ENCODE assay signal across 22 cellular contexts in the genomic region with DNA sequence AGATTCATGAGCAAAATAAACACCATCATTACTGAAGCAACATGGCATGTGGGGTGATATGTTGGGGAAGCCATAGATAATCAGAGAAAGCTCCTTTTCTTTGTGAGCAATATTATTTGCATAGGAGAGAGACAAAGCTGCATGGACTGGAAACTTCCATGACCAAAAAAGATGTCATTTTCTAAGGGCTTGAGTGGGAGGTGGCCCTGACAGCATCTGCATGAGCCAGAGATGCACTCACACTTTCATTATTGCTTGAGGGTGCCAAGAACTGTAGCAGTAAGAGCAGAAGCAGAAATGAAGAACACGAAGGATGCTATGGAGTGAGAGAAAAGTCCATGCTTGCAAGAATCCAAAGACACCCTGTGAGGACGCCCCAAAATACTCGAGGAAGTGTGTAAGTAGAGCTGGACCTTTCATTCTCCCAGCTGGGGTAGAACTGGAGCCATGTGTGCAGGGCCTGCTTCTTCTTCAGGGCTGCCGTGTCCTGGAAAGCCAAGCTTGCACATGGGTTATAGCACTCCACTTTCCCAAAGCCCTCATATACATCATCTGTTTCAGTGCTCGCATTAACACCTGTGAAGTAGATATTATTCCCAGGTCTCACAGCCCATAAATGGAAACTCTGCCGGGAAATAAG.
"Had no signal": no experiment of that assay in that cellular context is flagged by ENCODE, and none has a peak within 500 bp of the region (broad histone marks: within the 10 kb centered on the region; RNA-seq: fewer than 3 reads in every experiment).

No MANE protein-coding gene starts in this region.

- FAIRE-seq: endothelial cell of umbilical vein had no signal

- H3K9me3 Mint-ChIP-seq: activated CD4-positive, alpha-beta T cell treated with anti-CD3 and anti-CD28 coated beads, Interleukin-2, amount 10 ng/mL, durations not matched to agents 24 days and 14 days had no signal

- DNase-seq: activated CD4-positive, alpha-beta T cell treated with anti-CD3 and anti-CD28 coated beads, Interleukin-2, amount 10 ng/mL, durations not matched to agents 24 days and 14 days; activated CD8-positive, alpha-beta memory T cell treated with anti-CD3 and anti-CD28 coated beads for 24 hours; activated T-cell treated with anti-CD3 and anti-CD28 coated beads for 4 hours; central memory CD4-positive, alpha-beta T cell; effector CD4-positive, alpha-beta T cell; foreskin melanocyte; heart left ventricle; islet precursor cell; left lung; mesenchymal stem cell; nucleus accumbens; stimulated activated CD4-positive, alpha-beta T cell treated with anti-CD3 and anti-CD28 coated beads, Interleukin-2, amount 100 ng/mL, for 24 hours; stimulated activated naive CD4-positive, alpha-beta T cell; substantia nigra; trophoblast cell had no signal

- H3K4me3 Mint-ChIP-seq: activated CD4-positive, alpha-beta T cell treated with anti-CD3 and anti-CD28 coated beads, Interleukin-2, amount 10 ng/mL, durations not matched to agents 24 days and 14 days; activated naive CD4-positive, alpha-beta T cell treated with anti-CD3 and anti-CD28 coated beads, Interleukin-2, amount 50 U/mL, for 24 hours; natural killer cell treated with Interleukin-12 subunit alpha and Interleukin-12 subunit beta and Interleukin-15 and Interleukin-18, amount 100 ng/mL, for 72 hours; WTC11 had no signal

- H3K36me3 Mint-ChIP-seq: activated naive CD4-positive, alpha-beta T cell treated with anti-CD3 and anti-CD28 coated beads, Interleukin-2, amount 50 U/mL, for 24 hours; natural killer cell treated with Interleukin-12 subunit alpha and Interleukin-12 subunit beta and Interleukin-15 and Interleukin-18, amount 100 ng/mL, for 72 hours had no signal

- H3K27ac Mint-ChIP-seq: activated CD4-positive, alpha-beta T cell treated with anti-CD3 and anti-CD28 coated beads, Interleukin-2, amount 10 ng/mL, durations not matched to agents 24 days and 14 days; activated naive CD4-positive, alpha-beta T cell treated with anti-CD3 and anti-CD28 coated beads, Interleukin-2, amount 50 U/mL, for 24 hours; natural killer cell treated with Interleukin-12 subunit alpha and Interleukin-12 subunit beta and Interleukin-15 and Interleukin-18, amount 100 ng/mL, for 72 hours; WTC11 had no signal

- ATAC-seq: heart left ventricle; left lung; natural killer cell treated with Interleukin-12 subunit alpha and Interleukin-12 subunit beta and Interleukin-15 and Interleukin-18, amount 100 ng/mL, for 72 hours; sciatic nerve; WTC11 had no signal

- H3K27ac ChIP-seq: coronary artery, heart left ventricle, left lung, prostate gland had no signal

- H3K4me1 Mint-ChIP-seq: activated CD4-positive, alpha-beta T cell treated with anti-CD3 and anti-CD28 coated beads, Interleukin-2, amount 10 ng/mL, durations not matched to agents 24 days and 14 days; activated naive CD4-positive, alpha-beta T cell treated with anti-CD3 and anti-CD28 coated beads, Interleukin-2, amount 50 U/mL, for 24 hours had no signal

- H3K27me3 Mint-ChIP-seq: activated CD4-positive, alpha-beta T cell treated with anti-CD3 and anti-CD28 coated beads, Interleukin-2, amount 10 ng/mL, durations not matched to agents 24 days and 14 days; natural killer cell treated with Interleukin-12 subunit alpha and Interleukin-12 subunit beta and Interleukin-15 and Interleukin-18, amount 100 ng/mL, for 72 hours had no signal
